Comparison of ENCODE assay signal across 7 cellular contexts in genomic region chr12:104177663-104178501, GRCh38. TPM values are rescaled to one million over a fixed set of nuclear protein-coding genes. Genes with fewer than 3 reads are reported as not detected.
DNase-seq lines count a peak whose midpoint lies in the region; ATAC-seq and TF ChIP-seq lines count a peak whose summit lies in the region.

No MANE protein-coding gene starts in this region.

- H3K27me3 ChIP-seq in SK-N-SH (ENCODE audit: insufficient read depth) = no peaks in the 10 kb centered on the region
- H3K27me3 ChIP-seq in psoas muscle (ENCODE audit: insufficient read depth in 3 of 3, low read length in 2 of 3) = no peaks in the 10 kb centered on the region

- no peaks in the 10 kb centered on the region for H3K79me2 ChIP-seq in SK-N-SH (ENCODE audit: insufficient read depth)

- H4K20me1 ChIP-seq in SK-N-SH (ENCODE audit: insufficient read depth) = no peaks in the 10 kb centered on the region

- peaks cover 8 to 9% of the 10 kb centered on the region in 2 experiments; a peak in 2 of 4 replicates for H3K4me1 ChIP-seq in SK-N-SH (ENCODE audit: control insufficient read depth in 1 of 2, insufficient read depth in 2 of 2, low read depth in 1 of 2, low read length in 1 of 2)
- peaks cover 24% of the 10 kb centered on the region for H3K4me1 ChIP-seq in psoas muscle

- peak; percentile 43 for TF ChIP-seq RAD21 in SK-N-SH (IDR thresholded peaks at IDR 0.05; ENCODE audit: low read length)

- peak overlapping the region in 1 of 2 experiments; percentile 30; a peak in 1 of 4 replicates for H3K4me3 ChIP-seq in SK-N-SH (ENCODE audit: low read depth in 2 of 2, low read length in 1 of 2)
- no peak overlapping the region for H3K4me3 ChIP-seq in psoas muscle

- H3K27ac ChIP-seq in SK-N-SH (ENCODE audit: low read depth in 2 of 2, low read length in 1 of 2) (peak overlapping the region; percentile 54 to 71; a peak in 3 of 4 replicates), psoas muscle (peak overlapping the region; percentile 58)

- POLR2A ChIA-PET in SK-N-SH (lab: Yijun Ruan, JAX) = no interaction called here

- TF ChIP-seq EP300 in SK-N-SH (IDR thresholded peaks at IDR 0.05; ENCODE audit: borderline replicate concordance in 1 of 2, low read depth in 1 of 2, low read length in 1 of 2) = peak in 1 of 2 experiments; percentile 79; a peak in 3 of 4 replicates

- no peak overlapping the region for H3K9ac ChIP-seq in SK-N-SH

- intact Hi-C loops in psoas muscle (cut with DNase I) = no loop called here

- peak; percentile 62 to 80 (median 75) for ATAC-seq in psoas muscle

- peak; percentile 62 for TF ChIP-seq CTCF in SK-N-SH (IDR thresholded peaks at IDR 0.05)
- no peak for TF ChIP-seq CTCF in psoas muscle (IDR thresholded peaks at IDR 0.05)

- peak; percentile 84 for DNase-seq in HS-27A (ENCODE audit: low read depth)
- peak; percentile 27 for DNase-seq in SK-N-SH
- peak; percentile 96 for DNase-seq in fibroblast of peridontal ligament (ENCODE audit: extremely low read depth)
- DNase-seq in psoas muscle = peak; percentile 75 to 83
- no peak for DNase-seq in NCI-H1092 (lab: John Stamatoyannopoulos, UW)
- DNase-seq in NCI-H526 (lab: John Stamatoyannopoulos, UW) = no peak
- DNase-seq in hippocampal formation (lab: John Stamatoyannopoulos, UW) = no peak

- peak overlapping the region; percentile 49; the same call in 1 of the 2 replicates for H2AFZ ChIP-seq in SK-N-SH (ENCODE audit: low read depth)

- H3F3A ChIP-seq in SK-N-SH (replicated peaks; ENCODE audit: insufficient read depth) = peaks cover 22% of the 10 kb centered on the region

- H3K36me3 ChIP-seq in SK-N-SH (replicated peaks in 1 of 2; ENCODE audit: control insufficient read depth in 1 of 2, insufficient read depth in 2 of 2, low read length in 1 of 2) (no peaks in the 10 kb centered on the region), psoas muscle (ENCODE audit: insufficient read depth in 1 of 2, low read depth in 1 of 2) (no peaks in the 10 kb centered on the region)

- CTCF ChIA-PET in SK-N-SH (lab: Yijun Ruan, JAX) = interaction anchor here (1.0 kb wide), 1 partner anchor 11 kb away, joined by 3 read pairs; no protein-coding TSS in a partner anchor

- peak overlapping the region; percentile 64 for H3K4me2 ChIP-seq in SK-N-SH

- no peaks in the 10 kb centered on the region for H3K9me2 ChIP-seq in SK-N-SH

- H3K9me3 ChIP-seq in SK-N-SH (no peaks in the 10 kb centered on the region), psoas muscle (no peaks in the 10 kb centered on the region)

- 25% methylated on average over 7 of the region's 8 CpGs for WGBS in SK-N-SH (ENCODE audit: low lambda C conversion rate)
- 30 to 46% (median 33%) methylated on average over 8 of the region's 8 CpGs for WGBS in psoas muscle, 3 donors

TF ChIP-seq in SK-N-SH, 30 proteins besides CTCF, POLR2A, EP300 and RAD21 (continues in another document):
- TF ChIP-seq FOSL2 (IDR thresholded peaks at IDR 0.05; ENCODE audit: borderline replicate concordance, low read depth) (peak; percentile 93), MEF2A (IDR thresholded peaks at IDR 0.05; ENCODE audit: borderline replicate concordance, low read depth) (no peak), USF2 (IDR thresholded peaks at IDR 0.05; ENCODE audit: borderline replicate concordance, low read depth, low read length) (no peak), PBX3 (IDR thresholded peaks at IDR 0.05) (peak; percentile 56), MAX (IDR thresholded peaks at IDR 0.05; ENCODE audit: low read depth) (peak; percentile 36), RXRA (IDR thresholded peaks at IDR 0.05; ENCODE audit: borderline replicate concordance, low read depth) (peak; percentile 73), REST (IDR thresholded peaks at IDR 0.05; ENCODE audit: low read depth, low read length) (no peak), RFX5 (IDR thresholded peaks at IDR 0.05; ENCODE audit: low read length) (no peak), GABPA (IDR thresholded peaks at IDR 0.05; ENCODE audit: low read depth) (no peak), GATA2 (CRISPR knock-in tag; IDR thresholded peaks at IDR 0.05) (no peak), EZH2phosphoT487 (IDR thresholded peaks at IDR 0.05; ENCODE audit: borderline replicate concordance, low read depth) (no peak), TAF1 (IDR thresholded peaks at IDR 0.05; ENCODE audit: borderline replicate concordance, low read depth, low read length) (no peak), NFIC (IDR thresholded peaks at IDR 0.05; ENCODE audit: borderline replicate concordance) (peak; percentile 85), JUND (IDR thresholded peaks at IDR 0.05) (peak; percentile 88), TCF12 (IDR thresholded peaks at IDR 0.05) (peak; percentile 70), MXI1 (IDR thresholded peaks at IDR 0.05; ENCODE audit: low read depth, low read length) (no peak), CHD2 (IDR thresholded peaks at IDR 0.05; ENCODE audit: low read length, partially characterized antibody) (no peak), IRF3 (IDR thresholded peaks at IDR 0.05; ENCODE audit: low read depth, low read length) (no peak), USF1 (IDR thresholded peaks at IDR 0.05; ENCODE audit: borderline replicate concordance, low read depth) (no peak)

RNA-seq across cellular contexts. Expression of gene TXNRD1, which starts 37.7 kb away (rescaled TPM):
- polyA plus RNA-seq in SK-N-SH (2012; rRNA removed) (143 and 220 TPM in 2 replicates), psoas muscle (100 to 1,000 TPM in 1 of 3 donors, 10 to 100 TPM in 2; 46.0 to 202 (median 64.3) TPM)
- 146 and 182 TPM in 2 replicates for polyA plus RNA-seq in SK-N-SH (2012; cell fraction: cytosol; rRNA removed)
- 143 and 170 TPM in 2 replicates for polyA plus RNA-seq in SK-N-SH (2012; cell fraction: nucleus; rRNA removed)
- total RNA-seq in psoas muscle = 100 to 1,000 TPM; 102 to 249 (median 113) TPM

RNA-seq across cellular contexts. Expression of gene NFYB, which starts 39.9 kb away (rescaled TPM):
- 11.0 and 16.7 TPM in 2 replicates for polyA plus RNA-seq in SK-N-SH (2012; rRNA removed)
- 18.1 and 23.6 TPM in 2 replicates for polyA plus RNA-seq in SK-N-SH (2012; cell fraction: cytosol; rRNA removed)
- polyA plus RNA-seq in SK-N-SH (2012; cell fraction: nucleus; rRNA removed) = 9.4 and 21.8 TPM in 2 replicates
- 10 to 100 TPM; 14.5 to 32.2 (median 21.9) TPM for total RNA-seq in psoas muscle
- 10 to 100 TPM; 10.1 to 28.0 (median 20.1) TPM for polyA plus RNA-seq in psoas muscle

Comparison
In these comparisons a context has a peak if more than half of its experiments do, and no peak if none do; other contexts are left out.
1. DNase-seq: peak in HS-27A (single experiment), SK-N-SH (single experiment), fibroblast of peridontal ligament (single experiment) and psoas muscle (2 of 2); none in NCI-H1092 (single experiment), NCI-H526 (0 of 2) and hippocampal formation (0 of 2).